8 cellular contexts compared by ENCODE assay signal in the genomic region with DNA sequence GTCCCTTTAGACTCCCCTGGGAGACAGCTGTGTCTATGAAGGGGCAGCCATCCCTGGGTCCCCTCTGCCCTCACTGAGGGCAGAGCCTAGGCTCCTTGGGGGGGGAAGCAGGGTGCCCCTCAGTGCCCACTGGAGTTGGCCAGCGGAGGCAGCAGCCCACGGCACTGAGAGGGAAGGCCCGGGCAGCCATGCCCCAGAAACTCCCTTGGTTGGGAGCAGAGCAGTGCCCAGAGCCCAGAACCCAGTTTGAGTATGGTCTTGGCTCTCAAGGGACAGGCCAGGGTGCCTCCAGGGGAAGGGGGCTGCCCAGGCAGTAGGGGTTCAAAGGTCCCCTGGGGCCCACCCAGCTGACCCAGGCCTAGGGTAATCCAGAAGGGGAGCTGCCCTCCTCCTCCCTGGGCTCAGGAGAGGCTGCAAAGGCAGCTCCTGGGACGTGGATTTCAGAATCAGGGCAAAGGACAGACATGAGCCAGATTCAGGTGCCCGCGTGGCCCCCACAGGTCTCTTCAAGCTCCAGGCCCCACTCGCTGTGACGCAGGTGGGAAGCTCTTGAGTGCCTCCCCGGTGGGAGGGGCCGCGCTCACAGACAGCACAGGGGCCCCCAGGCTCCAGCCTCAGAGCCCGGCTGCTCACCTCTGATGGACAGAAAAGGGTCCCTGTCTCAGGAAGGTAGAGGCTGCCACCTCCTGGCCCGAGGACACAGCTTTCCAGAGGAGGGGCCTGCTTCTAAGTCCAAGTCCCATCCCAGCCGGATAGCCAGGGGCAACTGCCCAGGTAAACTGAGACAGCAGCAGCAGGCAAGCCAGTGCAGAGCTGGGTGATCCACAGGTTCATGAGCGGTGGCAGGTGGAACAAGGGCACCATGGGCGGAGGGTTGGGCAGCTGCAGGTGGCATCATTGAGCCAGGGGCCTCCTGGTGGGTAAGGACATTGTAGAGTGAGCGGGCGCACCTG. TPM values are rescaled to one million over a fixed set of nuclear protein-coding genes. Genes with fewer than 3 reads are reported as not detected.
DNase-seq lines count a peak whose midpoint lies in the region; TF ChIP-seq lines count a peak whose summit lies in the region.

No MANE protein-coding gene starts in this region.

- CTCF ChIA-PET in activated naive CD4-positive, alpha-beta T cell treated with anti-CD3 and anti-CD28 coated beads for 36 hours (lab: Charles Lee) = interaction anchor here (0.7 to 2.2 kb wide), 8 partner anchors 11 to 120 kb away, joined by 3 to 6 read pairs (median 4); no protein-coding TSS in a partner anchor
- CTCF ChIA-PET in RWPE1 (lab: Yijun Ruan, JAX) = interaction anchor here (0.6 to 4.6 kb wide), 23 partner anchors 8 to 518 kb away, joined by 3 to 50 read pairs (median 4); no protein-coding TSS in a partner anchor

- H3K9me3 Mint-ChIP-seq in activated naive CD4-positive, alpha-beta T cell treated with anti-CD3 and anti-CD28 coated beads for 36 hours = no peaks in the 10 kb centered on the region

- POLR2A ChIA-PET in RWPE1 (lab: Yijun Ruan, JAX; ENCODE audit: low non-redundant PET) = interaction anchor here (0.6 kb wide), 1 partner anchor 11 kb away, joined by 3 read pairs; no protein-coding TSS in a partner anchor

- no peak overlapping the region for H3K27ac ChIP-seq in RWPE1

- no peaks in the 10 kb centered on the region for H3K36me3 Mint-ChIP-seq in activated naive CD4-positive, alpha-beta T cell treated with anti-CD3 and anti-CD28 coated beads for 36 hours (ENCODE audit: low read depth)

- no peak overlapping the region for H3K4me3 ChIP-seq in epithelial cell of proximal tubule (ENCODE audit: low read depth, low read length)

- H3K4me3 Mint-ChIP-seq in activated naive CD4-positive, alpha-beta T cell treated with anti-CD3 and anti-CD28 coated beads for 36 hours = no peak overlapping the region

- DNase-seq in activated naive CD4-positive, alpha-beta T cell treated with anti-CD3 and anti-CD28 coated beads for 36 hours = peak; percentile 53
- no peak for DNase-seq in activated naive CD4-positive, alpha-beta T cell (lab: John Stamatoyannopoulos, UW)
- DNase-seq in RWPE1 (ENCODE audit: low spot score) (peak; percentile 57), epithelial cell of proximal tubule (ENCODE audit: low read depth) (no peak), renal cortical epithelial cell (ENCODE audit: low read depth) (peak; percentile 16), hippocampal formation (lab: John Stamatoyannopoulos, UW) (no peak), middle frontal gyrus (ENCODE audit: extremely low spot score, low spot score) (no peak), midbrain (lab: John Stamatoyannopoulos, UW) (no peak)

- intact Hi-C loops in activated naive CD4-positive, alpha-beta T cell treated with anti-CD3 and anti-CD28 coated beads for 36 hours (cut with micrococcal nuclease) = loop anchor here (1.0 kb wide), 1 partner anchor 102 kb away; no protein-coding TSS in a partner anchor

- H3K27ac Mint-ChIP-seq in activated naive CD4-positive, alpha-beta T cell treated with anti-CD3 and anti-CD28 coated beads for 36 hours = peak overlapping the region; percentile 50

- peaks cover 35% of the 10 kb centered on the region for H3K4me1 Mint-ChIP-seq in activated naive CD4-positive, alpha-beta T cell treated with anti-CD3 and anti-CD28 coated beads for 36 hours (ENCODE audit: low read depth)

- H3K27me3 Mint-ChIP-seq in activated naive CD4-positive, alpha-beta T cell treated with anti-CD3 and anti-CD28 coated beads for 36 hours (ENCODE audit: low read depth) = no peaks in the 10 kb centered on the region

- TF ChIP-seq CTCF in RWPE1 (conservative IDR thresholded peaks at IDR 0.05; ENCODE audit: low read depth) (peak; percentile 31), epithelial cell of proximal tubule (conservative IDR thresholded peaks at IDR 0.05; ENCODE audit: low read depth, low read length) (peak; percentile 65)

RNA-seq across cellular contexts. Expression of a gene that starts 2.6 kb away (rescaled TPM):
- total RNA-seq in activated naive CD4-positive, alpha-beta T cell treated with anti-CD3 and anti-CD28 coated beads for 36 hours = 1 to 10 TPM; 6.1 to 6.6 TPM
- total RNA-seq in epithelial cell of proximal tubule (not detected in 2 replicates), renal cortical epithelial cell (0.10 TPM in 1 of 2 replicates, not detected in the other)

RNA-seq across cellular contexts. Expression of a gene that starts 2.7 kb away (rescaled TPM):
- total RNA-seq in activated naive CD4-positive, alpha-beta T cell treated with anti-CD3 and anti-CD28 coated beads for 36 hours = 1 to 10 TPM; 5.0 to 5.3 TPM
- total RNA-seq in epithelial cell of proximal tubule (not detected in 2 replicates), renal cortical epithelial cell (not detected in 2 replicates)

RNA-seq across cellular contexts. Expression of a gene that starts 28.7 kb away (rescaled TPM):
- total RNA-seq in activated naive CD4-positive, alpha-beta T cell treated with anti-CD3 and anti-CD28 coated beads for 36 hours = not detected
- total RNA-seq in epithelial cell of proximal tubule = 0.12 TPM in 1 of 2 replicates, not detected in the other
- total RNA-seq in renal cortical epithelial cell = not detected in 2 replicates

Comparison
In these comparisons a context has a peak if more than half of its experiments do, and no peak if none do; other contexts are left out.
1. DNase-seq: peak in activated naive CD4-positive, alpha-beta T cell treated with anti-CD3 and anti-CD28 coated beads for 36 hours (single experiment), RWPE1 (single experiment) and renal cortical epithelial cell (single experiment); none in activated naive CD4-positive, alpha-beta T cell (0 of 4), epithelial cell of proximal tubule (single experiment), hippocampal formation (0 of 2), middle frontal gyrus (single experiment) and midbrain (single experiment).